12 cellular contexts compared by ENCODE assay signal in the genomic region with DNA sequence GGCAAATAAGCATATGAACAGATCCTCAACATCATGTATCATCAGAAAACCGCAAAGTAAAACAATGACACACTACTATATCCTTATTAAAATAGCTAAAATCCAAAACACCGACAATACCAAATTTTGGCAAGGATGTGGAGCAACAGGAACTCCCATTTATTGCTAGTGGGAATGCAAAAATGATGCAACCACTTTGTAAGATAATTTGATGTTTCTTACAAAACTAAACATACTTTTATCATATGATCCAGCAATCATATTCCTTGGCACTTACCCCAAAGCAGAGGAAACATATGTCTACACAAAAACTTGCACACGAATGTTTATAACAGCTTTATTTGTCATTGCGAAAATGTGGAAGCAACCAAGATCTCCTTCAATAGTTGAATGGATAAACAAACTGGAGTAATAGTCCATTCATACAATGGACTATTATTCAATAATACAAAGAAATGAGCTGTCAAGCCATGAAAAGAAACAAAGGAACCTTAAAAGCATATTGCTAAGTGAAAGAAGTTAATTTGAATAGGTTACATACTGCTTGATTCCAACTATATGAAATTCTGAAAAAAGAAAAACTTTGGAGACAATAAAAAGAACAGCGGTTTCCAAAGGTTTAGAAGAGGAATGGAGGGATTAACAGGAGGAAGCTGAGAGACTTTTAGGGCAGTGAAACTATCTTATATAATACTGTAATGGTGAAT.
"Had no signal": no experiment of that assay in that cellular context is flagged by ENCODE, and none has a peak within 500 bp of the region (broad histone marks: within the 10 kb centered on the region; RNA-seq: fewer than 3 reads in every experiment).

No MANE protein-coding gene starts in this region.

- H3K36me3 ChIP-seq: colonic mucosa had no signal

- H3K9me3 ChIP-seq: colonic mucosa had no signal

- H3K27me3 ChIP-seq: colonic mucosa, foreskin keratinocyte, tibial nerve, vagina had no signal

- H3K27ac ChIP-seq: colonic mucosa, foreskin keratinocyte, tibial nerve, vagina had no signal

- DNase-seq: activated CD4-positive, alpha-beta T cell treated with anti-CD3 and anti-CD28 coated beads, Interleukin-2, amount 50 U/mL, for 4 hours; amniotic stem cell; central memory CD4-positive, alpha-beta T cell; colonic mucosa; foreskin keratinocyte; head of caudate nucleus; left ventricle myocardium superior; stimulated activated CD4-positive, alpha-beta T cell treated with anti-CD3 and anti-CD28 coated beads, Interleukin-1b, Interleukin-23, amount 100 ng/mL, for 48 hours; stimulated activated CD8-positive, alpha-beta memory T cell treated with anti-CD3 and anti-CD28 coated beads, Interleukin-4, amount 100 ng/mL, for 48 hours; stimulated activated naive CD4-positive, alpha-beta T cell treated with Interleukin-2 at 50 U/mL for 16 hours had no signal

- ATAC-seq: foreskin keratinocyte, left ventricle myocardium superior had no signal

- H3K4me1 ChIP-seq: colonic mucosa, foreskin keratinocyte, tibial nerve, vagina had no signal

- H3K4me3 ChIP-seq: colonic mucosa, tibial nerve, vagina had no signal
